Comparison of ENCODE assay signal across 8 cellular contexts in genomic region chr17:8158267-8159031, GRCh38. TPM values are rescaled to one million over a fixed set of nuclear protein-coding genes. Genes with fewer than 3 reads are reported as not detected.
A peak's percentile ranks its signal among the peaks of the same experiment; 100 is the strongest.
DNase-seq lines count a peak whose midpoint lies in the region; ATAC-seq and TF ChIP-seq lines count a peak whose summit lies in the region.

No MANE protein-coding gene starts in this region.

- H3K27ac ChIP-seq in ascending aorta = peak overlapping the region; percentile 97 to 100
- peak overlapping the region; percentile 97 for H3K27ac ChIP-seq in right cardiac atrium (ENCODE audit: low read length)
- peak overlapping the region in 1 of 2 donors; percentile 83 for H3K27ac ChIP-seq in aorta (ENCODE audit: low read depth in 1 of 2, low read length in 2 of 2)

- DNase-seq in GM12865 (ENCODE audit: low read depth) (peak; percentile 91), NCI-H1092 treated with DMSO at 0.1 percent for 48 hours (lab: John Stamatoyannopoulos, UW) (peak; percentile 33), T-helper 2 cell (peak; percentile 66 to 86 (median 79)), ascending aorta (ENCODE audit: low spot score in 2 of 2) (peak; percentile 76 to 97), right cardiac atrium (peak; percentile 89 to 97 (median 95)), retinal pigment epithelial cell (ENCODE audit: low read depth) (no peak), aorta (peak; percentile 95 to 96)

- no peaks in the 10 kb centered on the region for H3K27me3 ChIP-seq in ascending aorta
- H3K27me3 ChIP-seq in right cardiac atrium (ENCODE audit: control insufficient read depth, insufficient read depth) = no peaks in the 10 kb centered on the region
- H3K27me3 ChIP-seq in aorta (ENCODE audit: control insufficient read depth in 1 of 2, insufficient read depth in 2 of 2, low read length in 1 of 2) = no peaks in the 10 kb centered on the region

- H3K4me3 ChIP-seq in GM12865 (ENCODE audit: low read depth, low read length) = no peak overlapping the region
- H3K4me3 ChIP-seq in ascending aorta = peak overlapping the region in 1 of 2 donors; percentile 23
- H3K4me3 ChIP-seq in right cardiac atrium (ENCODE audit: low read length) = no peak overlapping the region
- H3K4me3 ChIP-seq in retinal pigment epithelial cell (ENCODE audit: low read length) = no peak overlapping the region
- H3K4me3 ChIP-seq in aorta (ENCODE audit: low read length in 2 of 2) = no peak overlapping the region

- peaks cover 21 to 23% of the 10 kb centered on the region in 2 donors for H3K36me3 ChIP-seq in ascending aorta
- H3K36me3 ChIP-seq in aorta (ENCODE audit: control insufficient read depth in 1 of 2, insufficient read depth in 2 of 2, low read length in 1 of 2) = no peaks in the 10 kb centered on the region

- H3K4me1 ChIP-seq in ascending aorta = peaks cover 16 to 45% of the 10 kb centered on the region in 2 donors
- peaks cover 8% of the 10 kb centered on the region for H3K4me1 ChIP-seq in right cardiac atrium (ENCODE audit: control insufficient read depth, insufficient read depth, low read length)
- H3K4me1 ChIP-seq in aorta (ENCODE audit: control insufficient read depth in 1 of 2, insufficient read depth in 2 of 2, low read length in 2 of 2) = no peaks in the 10 kb centered on the region

- ATAC-seq in right cardiac atrium (peak in 1 of 2 donors; percentile 3), aorta (ENCODE audit: low FRiP score) (no peak), GM18858 (IDR thresholded peaks at IDR 0.05; ENCODE audit: unreplicated experiment) (no peak)

- H3K9me3 ChIP-seq in ascending aorta = no peaks in the 10 kb centered on the region
- H3K9me3 ChIP-seq in right cardiac atrium (ENCODE audit: control insufficient read depth, low read length) = no peaks in the 10 kb centered on the region
- no peaks in the 10 kb centered on the region for H3K9me3 ChIP-seq in aorta (ENCODE audit: control insufficient read depth, low read length)

- TF ChIP-seq CTCF in GM12865 (IDR thresholded peaks at IDR 0.05; ENCODE audit: insufficient read depth, low read depth, low read length, missing control alignments) (peak; percentile 87), ascending aorta (IDR thresholded peaks at IDR 0.05) (peak; percentile 88 to 95 (median 89)), retinal pigment epithelial cell (conservative IDR thresholded peaks at IDR 0.05; ENCODE audit: low read depth, low read length) (peak; percentile 83)

- intact Hi-C loops in ascending aorta (cut with DNase I) = loop anchor here (5.0 kb wide), 2 partner anchors 316 to 676 kb away; partner anchors contain the start of genes POLR2A and SLC35G6
- intact Hi-C loops in right cardiac atrium (cut with DNase I) = no loop called here
- intact Hi-C loops in aorta (cut with DNase I) = loop anchor here in 1 of 2 donors (2.0 to 10.0 kb wide), 2 partner anchors 20 to 474 kb away; partner anchors contain the start of genes TP53 and WRAP53

- 42% methylated on average over 20 of the region's 20 CpGs for WGBS in right cardiac atrium
- 41 to 48% methylated on average over 20 of the region's 20 CpGs for WGBS in aorta, 2 donors

RNA-seq across cellular contexts. Expression of gene VAMP2, which starts 4.3 kb away (rescaled TPM):
- total RNA-seq in ascending aorta (28.3 TPM), right cardiac atrium (10 to 100 TPM; 68.7 to 74.9 (median 71.8) TPM), aorta (10 to 100 TPM; 73.4 to 80.8 TPM)
- polyA plus RNA-seq in right cardiac atrium (50.2 TPM), aorta (100 to 1,000 TPM in 1 of 2 donors, 10 to 100 TPM in 1; 59.7 to 105 TPM)

RNA-seq across cellular contexts. Expression of gene PER1, which starts 6.2 kb away (rescaled TPM):
- total RNA-seq in ascending aorta = 178 TPM
- total RNA-seq in right cardiac atrium = 100 to 1,000 TPM in 3 of 4 donors, 10 to 100 TPM in 1; 96.2 to 150 (median 124) TPM
- polyA plus RNA-seq in right cardiac atrium = 110 TPM
- 100 to 1,000 TPM; 100 to 297 TPM for total RNA-seq in aorta
- polyA plus RNA-seq in aorta = 100 to 1,000 TPM in 1 of 2 donors, 10 to 100 TPM in 1; 34.3 to 246 TPM

RNA-seq across cellular contexts. Expression of gene TMEM107, which starts 17.7 kb away (rescaled TPM):
- total RNA-seq in ascending aorta (1.6 TPM), right cardiac atrium (10 to 100 TPM in 2 of 4 donors, 1 to 10 TPM in 2; 7.1 to 11.4 (median 9.2) TPM), aorta (10 to 100 TPM in 1 of 2 donors, 1 to 10 TPM in 1; 8.9 to 12.3 TPM)
- polyA plus RNA-seq in right cardiac atrium (7.2 TPM), aorta (10 to 100 TPM in 1 of 2 donors, 1 to 10 TPM in 1; 9.9 to 20.9 TPM)

RNA-seq across cellular contexts. Expression of gene BORCS6, which starts 31.5 kb away (rescaled TPM):
- 29.5 TPM for total RNA-seq in ascending aorta
- 1 to 10 TPM; 7.0 to 9.9 (median 9.6) TPM for total RNA-seq in right cardiac atrium
- polyA plus RNA-seq in right cardiac atrium = 7.3 TPM
- total RNA-seq in aorta = 1 to 10 TPM; 5.2 to 8.0 TPM
- polyA plus RNA-seq in aorta = 1 to 10 TPM; 6.4 to 9.4 TPM

RNA-seq across cellular contexts. Expression of gene HES7, which starts 34.5 kb away (rescaled TPM):
- not detected for total RNA-seq in ascending aorta
- under 1 TPM; 0.62 to 0.76 (median 0.73) TPM for total RNA-seq in right cardiac atrium
- 0.25 TPM for polyA plus RNA-seq in right cardiac atrium
- total RNA-seq in aorta = under 1 TPM; 0.19 to 0.30 TPM
- 1 to 10 TPM in 1 of 2 donors, not detected in 1; 1.6 TPM for polyA plus RNA-seq in aorta
